Comparison of ENCODE assay signal across 16 cellular contexts in genomic region chr11:60918941-60919275, GRCh38. TPM values are rescaled to one million over a fixed set of nuclear protein-coding genes. Genes with fewer than 3 reads are reported as not detected.
DNase-seq lines count a peak whose midpoint lies in the region; ATAC-seq and TF ChIP-seq lines count a peak whose summit lies in the region.
"Had no signal": no experiment of that assay in that cellular context is flagged by ENCODE, and none has a peak within 500 bp of the region (broad histone marks: within the 10 kb centered on the region; RNA-seq: fewer than 3 reads in every experiment).

No MANE protein-coding gene starts in this region.

- peaks cover 52% of the 10 kb centered on the region for H3K36me3 Mint-ChIP-seq in stimulated activated memory B cell treated with anti-CD40 and anti-IgM and Interleukin-4, amounts not matched to agents 10 μg/mL and 1 μg/mL and 100 μg/mL, for 72 hours
- peaks cover 10% of the 10 kb centered on the region for H3K36me3 Mint-ChIP-seq in progenitor cell of endocrine pancreas (ENCODE audit: insufficient read depth)

- no peaks in the 10 kb centered on the region for H3K27me3 Mint-ChIP-seq in stimulated activated memory B cell treated with anti-CD40 and anti-IgM and Interleukin-4, amounts not matched to agents 10 μg/mL and 1 μg/mL and 100 μg/mL, for 72 hours
- H3K27me3 Mint-ChIP-seq in progenitor cell of endocrine pancreas, result no peaks in the 10 kb centered on the region

- H3K4me1 Mint-ChIP-seq in stimulated activated memory B cell treated with anti-CD40 and anti-IgM and Interleukin-4, amounts not matched to agents 10 μg/mL and 1 μg/mL and 100 μg/mL, for 72 hours, result peaks cover 63% of the 10 kb centered on the region
- H3K4me1 Mint-ChIP-seq in progenitor cell of endocrine pancreas (ENCODE audit: low read depth), result peaks cover 15% of the 10 kb centered on the region

- no peaks in the 10 kb centered on the region for H3K9me3 Mint-ChIP-seq in stimulated activated memory B cell treated with anti-CD40 and anti-IgM and Interleukin-4, amounts not matched to agents 10 μg/mL and 1 μg/mL and 100 μg/mL, for 72 hours
- H3K9me3 Mint-ChIP-seq in progenitor cell of endocrine pancreas (ENCODE audit: low read depth), result no peaks in the 10 kb centered on the region
- H3K9me3 Mint-ChIP-seq: activated T-cell treated with anti-CD3 and anti-CD28 coated beads, Interleukin-2, amount 50 U/mL, for 72 hours had no signal

- peak overlapping the region; percentile 55 for H3K27ac Mint-ChIP-seq in stimulated activated memory B cell treated with anti-CD40 and anti-IgM and Interleukin-4, amounts not matched to agents 10 μg/mL and 1 μg/mL and 100 μg/mL, for 72 hours
- no peak overlapping the region for H3K27ac Mint-ChIP-seq in progenitor cell of endocrine pancreas
- H3K27ac Mint-ChIP-seq: activated T-cell treated with anti-CD3 and anti-CD28 coated beads, Interleukin-2, amount 50 U/mL, for 72 hours; T-helper 17 cell had no signal

- no peak for ATAC-seq in stimulated activated memory B cell treated with anti-CD40 and anti-IgM and Interleukin-4, amounts not matched to agents 10 μg/mL and 1 μg/mL and 100 μg/mL, for 72 hours
- ATAC-seq: activated T-cell treated with anti-CD3 and anti-CD28 coated beads, Interleukin-2, amount 50 U/mL, for 72 hours; T-helper 17 cell had no signal

- no peaks in the 10 kb centered on the region for H3K27me3 ChIP-seq in SJSA1 (replicated peaks)
- H3K27me3 ChIP-seq: adrenal gland had no signal

- no peak overlapping the region for H3K27ac ChIP-seq in SJSA1
- peak overlapping the region; percentile 81 for H3K27ac ChIP-seq in epithelial cell of prostate
- H3K27ac ChIP-seq: KMS-11, skin epidermis had no signal

- no peak overlapping the region for H3K4me3 ChIP-seq in SJSA1
- H3K4me3 ChIP-seq: adrenal gland, lung, skin epidermis had no signal

- H3K36me3 ChIP-seq in SJSA1, result peaks cover 49% of the 10 kb centered on the region

- no peak for TF ChIP-seq CTCF in progenitor cell of endocrine pancreas (IDR thresholded peaks at IDR 0.05; ENCODE audit: unreplicated experiment)

- DNase-seq in HCEC 1CT (peak; percentile 36), SJSA1 (ENCODE audit: low read depth in 1 of 2, low spot score in 2 of 2) (peak; percentile 43 to 47), epithelial cell of prostate (ENCODE audit: low read depth, low spot score) (no peak), OCI-M1 (lab: John Stamatoyannopoulos, UW) (no peak), progenitor cell of endocrine pancreas (ENCODE audit: low spot score, unreplicated experiment) (no peak)
- no peak for DNase-seq in activated CD4-positive, alpha-beta T cell treated with anti-CD3 and anti-CD28 coated beads for 4 hours
- DNase-seq: activated CD4-positive, alpha-beta T cell treated with anti-CD3 and anti-CD28 coated beads, Interleukin-2, amount 50 U/mL, for 1 hour; activated T-cell treated with anti-CD3 and anti-CD28 coated beads, Interleukin-2, amount 50 U/mL, for 72 hours; effector CD8-positive, alpha-beta T cell; substantia nigra; T-helper 17 cell had no signal

- no peaks in the 10 kb centered on the region for H3K9me3 ChIP-seq in SJSA1 (replicated peaks)
- H3K9me3 ChIP-seq: adrenal gland had no signal

- H3K4me1 ChIP-seq in SJSA1 (replicated peaks), result peaks cover 31% of the 10 kb centered on the region

- H3K4me3 Mint-ChIP-seq in stimulated activated memory B cell treated with anti-CD40 and anti-IgM and Interleukin-4, amounts not matched to agents 10 μg/mL and 1 μg/mL and 100 μg/mL, for 72 hours, result no peak overlapping the region
- H3K4me3 Mint-ChIP-seq in progenitor cell of endocrine pancreas (ENCODE audit: low read depth), result no peak overlapping the region
- H3K4me3 Mint-ChIP-seq: activated T-cell treated with anti-CD3 and anti-CD28 coated beads, Interleukin-2, amount 50 U/mL, for 72 hours; T-helper 17 cell had no signal

RNA-seq across cellular contexts. Expression of gene TMEM109, which starts 5.0 kb away (rescaled TPM):
- 90.4 and 136 TPM in 2 replicates for total RNA-seq in SJSA1 (2014; rRNA removed; shearing (Covaris generic))
- 45.7 and 48.7 TPM in 2 replicates for total RNA-seq in progenitor cell of endocrine pancreas

RNA-seq across cellular contexts. Expression of gene TMEM132A, which starts 5.4 kb away (rescaled TPM):
- total RNA-seq in SJSA1 (2014; rRNA removed; shearing (Covaris generic)), result 47.5 and 60.7 TPM in 2 replicates
- total RNA-seq in progenitor cell of endocrine pancreas, result 261 and 292 TPM in 2 replicates
- total RNA-seq: T-helper 17 cell had no signal

RNA-seq across cellular contexts. Expression of gene PRPF19, which starts 12.5 kb away (rescaled TPM):
- 79.9 and 109 TPM in 2 replicates for total RNA-seq in SJSA1 (2014; rRNA removed; shearing (Covaris generic))
- total RNA-seq in progenitor cell of endocrine pancreas, result 102 and 111 TPM in 2 replicates

RNA-seq across cellular contexts. Expression of gene SLC15A3, which starts 33.1 kb away (rescaled TPM):
- 26.5 and 35.8 TPM in 2 replicates for total RNA-seq in SJSA1 (2014; rRNA removed; shearing (Covaris generic))
- 4.8 and 6.2 TPM in 2 replicates for total RNA-seq in progenitor cell of endocrine pancreas

RNA-seq across cellular contexts. Expression of gene ZP1, which starts 51.6 kb away (rescaled TPM):
- not detected in 2 replicates for total RNA-seq in SJSA1 (2014; rRNA removed; shearing (Covaris generic))
- total RNA-seq in progenitor cell of endocrine pancreas, result not detected in 2 replicates
- total RNA-seq: activated T-cell treated with anti-CD3 and anti-CD28 coated beads, Interleukin-2, amount 50 U/mL, for 72 hours; lung; T-helper 17 cell had no signal

Comparison
In these comparisons a context has a peak if more than half of its experiments do, and no peak if none do; other contexts are left out.
1. DNase-seq: peak in HCEC 1CT (single experiment) and SJSA1 (2 of 2); none in epithelial cell of prostate (single experiment), OCI-M1 (single experiment), activated CD4-positive, alpha-beta T cell treated with anti-CD3 and anti-CD28 coated beads for 4 hours (0 of 2) and progenitor cell of endocrine pancreas (single experiment).